In genomic region chr3:125375950-125376679, GRCh38 we compare ENCODE assay signal across 8 cellular contexts. TPM values are rescaled to one million over a fixed set of nuclear protein-coding genes. Genes with fewer than 3 reads are reported as not detected.
DNase-seq lines count a peak whose midpoint lies in the region; ATAC-seq, FAIRE-seq and TF ChIP-seq lines count a peak whose summit lies in the region.

No MANE protein-coding gene starts in this region.

- TF ChIP-seq CTCF in astrocyte of the spinal cord (IDR thresholded peaks at IDR 0.05; ENCODE audit: low read depth, low read length) (no peak), lower lobe of right lung (IDR thresholded peaks at IDR 0.05) (no peak), uterus (IDR thresholded peaks at IDR 0.05) (no peak)

- in situ Hi-C loops in astrocyte of the spinal cord (cut with HindIII; ENCODE audit: low sequenced_read_pairs) = no loop called here

- intact Hi-C loops in lower lobe of right lung (cut with DNase I) = no loop called here
- intact Hi-C loops in uterus (cut with DNase I; ENCODE audit: low total_unique reads) = no loop called here

- no peak for FAIRE-seq in GM19239 (lab: Jason Lieb, UNC)

- H3K4me1 ChIP-seq in lower lobe of right lung (peaks cover 20% of the 10 kb centered on the region), uterus (peaks cover 0 to 5% of the 10 kb centered on the region in 2 donors)

- no peaks in the 10 kb centered on the region for H3K9me3 ChIP-seq in lower lobe of right lung
- no peaks in the 10 kb centered on the region for H3K9me3 ChIP-seq in uterus

- H3K27me3 ChIP-seq in lower lobe of right lung (ENCODE audit: low read depth) (no peaks in the 10 kb centered on the region), uterus (no peaks in the 10 kb centered on the region)

- DNase-seq in NCI-H128 (lab: John Stamatoyannopoulos, UW; ENCODE audit: unreplicated experiment) = peak; percentile 34
- DNase-seq in astrocyte of the spinal cord (ENCODE audit: low read depth, low spot score) = no peak
- DNase-seq in lower lobe of right lung = no peak
- DNase-seq in uterus = no peak
- DNase-seq in GM19239 (ENCODE audit: insufficient read length, low spot score) = no peak
- DNase-seq in H4 (ENCODE audit: low spot score) = no peak

- H3K4me3 ChIP-seq in astrocyte of the spinal cord (ENCODE audit: low read depth, low read length) = peak overlapping the region; percentile 85
- H3K4me3 ChIP-seq in lower lobe of right lung = peak overlapping the region; percentile 87
- H3K4me3 ChIP-seq in uterus = peak overlapping the region; percentile 81 to 90

- H3K36me3 ChIP-seq in lower lobe of right lung = no peaks in the 10 kb centered on the region
- H3K36me3 ChIP-seq in uterus = no peaks in the 10 kb centered on the region

- peak overlapping the region; percentile 94 for H3K27ac ChIP-seq in lower lobe of right lung
- peak overlapping the region; percentile 89 to 91 for H3K27ac ChIP-seq in uterus

- ATAC-seq in GM18867 (IDR thresholded peaks at IDR 0.05; ENCODE audit: unreplicated experiment) = peak; percentile 1
- ATAC-seq in lower lobe of right lung = no peak
- no peak for ATAC-seq in GM18870 (IDR thresholded peaks at IDR 0.05; ENCODE audit: unreplicated experiment)

- TF ChIP-seq POLR2A in uterus (IDR thresholded peaks at IDR 0.05) = no peak

RNA-seq across cellular contexts. Expression of gene ZNF148, which starts 1.0 kb away (rescaled TPM):
- total RNA-seq in lower lobe of right lung (48.2 TPM), uterus (10 to 100 TPM; 21.2 to 93.1 (median 53.0) TPM)
- 17.4 and 22.1 TPM in 2 replicates for total RNA-seq in H4 (2014; rRNA removed; shearing (Covaris generic))
